15 cellular contexts compared by ENCODE assay signal in genomic region chr2:39335930-39336329, GRCh38.
DNase-seq lines count a peak whose midpoint lies in the region; ATAC-seq, FAIRE-seq and TF ChIP-seq lines count a peak whose summit lies in the region.
"Had no signal": no experiment of that assay in that cellular context is flagged by ENCODE, and none has a peak within 500 bp of the region (broad histone marks: within the 10 kb centered on the region; RNA-seq: fewer than 3 reads in every experiment).

No MANE protein-coding gene starts in this region.

- no peaks in the 10 kb centered on the region for H3K9me1 ChIP-seq in K562 (ENCODE audit: control insufficient read depth, insufficient read depth, low read length)

- H3K9me3 ChIP-seq in HepG2 (ENCODE audit: low read length) = no peaks in the 10 kb centered on the region
- no peaks in the 10 kb centered on the region for H3K9me3 ChIP-seq in right lobe of liver
- H3K9me3 ChIP-seq in K562 (replicated peaks; ENCODE audit: control insufficient read depth, insufficient read depth, low read depth, low read length) = no peaks in the 10 kb centered on the region
- H3K9me3 ChIP-seq: Caco-2 had no signal

- H4K20me1 ChIP-seq in HepG2 (ENCODE audit: insufficient read depth, low read length) = 0 out of 2 replicates have a peak, but pooled peaks cover 3% of the 10 kb centered on the region
- no peaks in the 10 kb centered on the region for H4K20me1 ChIP-seq in K562 (replicated peaks; ENCODE audit: control insufficient read depth, insufficient read depth, low read length)

- TF ChIP-seq POLR2A in HepG2 (IDR thresholded peaks at IDR 0.05; ENCODE audit: insufficient read depth in 1 of 2, low read depth in 2 of 2, low read length in 2 of 2) = no peak
- no peak for TF ChIP-seq POLR2A in right lobe of liver (IDR thresholded peaks at IDR 0.05)
- no peak for TF ChIP-seq POLR2A in K562 (conservative IDR thresholded peaks at IDR 0.05)

- H3K79me2 ChIP-seq in HepG2 (ENCODE audit: insufficient read depth, low read length) = peaks cover 8% of the 10 kb centered on the region
- H3K79me2 ChIP-seq in K562 (ENCODE audit: control insufficient read depth, insufficient read depth, low read length) = peaks cover 8% of the 10 kb centered on the region; the same call in 2 of the 3 replicates

- BruUV-seq in HepG2 (replicated peaks; lab: Mats Ljungman, UMichigan) (no TSS peak), K562 (replicated peaks; lab: Mats Ljungman, UMichigan) (no TSS peak)

- H3K4me3 ChIP-seq in HepG2 (replicated peaks in 1 of 3; ENCODE audit: insufficient read depth in 1 of 3, low read depth in 2 of 3, low read length in 3 of 3) = no peak overlapping the region
- no peak overlapping the region for H3K4me3 ChIP-seq in right lobe of liver
- H3K4me3 ChIP-seq in K562 = no peak overlapping the region
- H3K4me3 ChIP-seq: GM12878, GM23338 had no signal

- H3K36me3 ChIP-seq in HepG2 (replicated peaks in 1 of 2; ENCODE audit: control insufficient read depth in 1 of 2, insufficient read depth in 2 of 2, low read length in 2 of 2) (peaks cover 22 to 59% of the 10 kb centered on the region in 2 experiments), right lobe of liver (no peaks in the 10 kb centered on the region), K562 (ENCODE audit: control insufficient read depth, insufficient read depth, low read length) (peaks cover 18% of the 10 kb centered on the region)

- H3K27ac ChIP-seq in HepG2 (ENCODE audit: extremely low read length, insufficient read depth, low read length) (no peak overlapping the region), right lobe of liver (no peak overlapping the region), K562 (ENCODE audit: extremely low read depth, low read depth, low read length) (no peak overlapping the region)
- H3K27ac ChIP-seq: 22Rv1 had no signal

- POLR2A ChIA-PET in HepG2 (lab: Yijun Ruan, JAX) = no interaction called here
- POLR2A ChIA-PET in K562 (lab: Yijun Ruan, JAX) = no interaction called here

- H3K4me1 ChIP-seq in HepG2 (ENCODE audit: insufficient read depth, low read length) (no peaks in the 10 kb centered on the region), right lobe of liver (no peaks in the 10 kb centered on the region), K562 (replicated peaks in 1 of 2; ENCODE audit: control insufficient read depth in 2 of 2, insufficient read depth in 2 of 2, low read length in 2 of 2) (peaks cover 7 to 10% of the 10 kb centered on the region in 2 experiments; a peak in 2 of 5 replicates)
- H3K4me1 ChIP-seq: Caco-2 had no signal

- peak; percentile 9 for DNase-seq in DMS53 (lab: John Stamatoyannopoulos, UW)
- no peak for DNase-seq in DMS53 treated with DMSO at 0.1 percent for 48 hours (lab: John Stamatoyannopoulos, UW; ENCODE audit: unreplicated experiment)
- DNase-seq in HepG2 (ENCODE audit: low spot score) = no peak
- DNase-seq in right lobe of liver = no peak
- DNase-seq in K562 (ENCODE audit: extremely low read depth in 1 of 4, low spot score in 3 of 4) = no peak
- DNase-seq in NCI-H2171 (lab: John Stamatoyannopoulos, UW) = no peak
- DNase-seq: Caco-2; CD8-positive, alpha-beta T cell; DMS79; H7 had no signal

- CTCF ChIA-PET in HepG2 (lab: Yijun Ruan, JAX; ENCODE audit: low intra/inter-chr PET ratio, low total read pairs) (no interaction called here), K562 (lab: Yijun Ruan, JAX; ENCODE audit: low intra/inter-chr PET ratio) (no interaction called here)

- intact Hi-C loops in HepG2 (cut with micrococcal nuclease; ENCODE audit: unreplicated experiment) (no loop called here), right lobe of liver (cut with DNase I) (no loop called here), K562 (cut with micrococcal nuclease) (loop anchor here (5.0 kb wide), 1 partner anchor 101 kb away; the partner anchor contains the start of gene MAP4K3)

- FAIRE-seq in HepG2 (lab: Jason Lieb, UNC) = no peak
- FAIRE-seq in K562 (lab: Jason Lieb, UNC) = no peak
- FAIRE-seq: GM12878 had no signal

- H3K27me3 ChIP-seq in HepG2 (ENCODE audit: control insufficient read depth in 1 of 2, insufficient read depth in 2 of 2, low read length in 2 of 2) = no peaks in the 10 kb centered on the region
- no peaks in the 10 kb centered on the region for H3K27me3 ChIP-seq in right lobe of liver
- H3K27me3 ChIP-seq in K562 (ENCODE audit: control insufficient read depth in 2 of 2, insufficient read depth in 2 of 2, low read length in 2 of 2) = no peaks in the 10 kb centered on the region

- TF ChIP-seq RAD21 in HepG2 (CRISPR knock-in tag; IDR thresholded peaks at IDR 0.05) = no peak
- no peak for TF ChIP-seq RAD21 in K562 (CRISPR knock-in tag; conservative IDR thresholded peaks at IDR 0.05 in 1 of 2, IDR thresholded peaks at IDR 0.05 in 1 of 2)

- in situ Hi-C loops in HepG2 (cut with HindIII; ENCODE audit: extremely low pct_ligation_motif_present, low pct_unique_long_range_greater_than_20kb) (no loop called here), K562 (cut with MboI) (no loop called here)

- TF ChIP-seq CTCF in HepG2 (CRISPR knock-in tag; IDR thresholded peaks at IDR 0.05) (no peak), right lobe of liver (IDR thresholded peaks at IDR 0.05) (no peak), K562 (IDR thresholded peaks at IDR 0.05 in 2 of 3, conservative IDR thresholded peaks at IDR 0.05 in 1 of 3; ENCODE audit: insufficient read depth in 2 of 3, low read depth in 1 of 3, low read length in 3 of 3) (no peak)

- H3K4me2 ChIP-seq in HepG2 (ENCODE audit: low read depth, low read length) (no peak overlapping the region), K562 (ENCODE audit: insufficient read depth, low read length) (no peak overlapping the region)
- H3K4me2 ChIP-seq: GM23338 had no signal

- WGBS in HepG2 (ENCODE audit: low lambda C conversion rate) = 96% methylated on average over 3 of the region's 3 CpGs
- 100% methylated on average over 2 of the region's 3 CpGs for WGBS in right lobe of liver (ENCODE audit: insufficient coverage, low coverage, low lambda C conversion rate, missing lambda C conversion rate)
- WGBS in K562 (ENCODE audit: insufficient coverage, low coverage, missing lambda C conversion rate) = 92% methylated on average over 2 of the region's 3 CpGs

- TF ChIP-seq EP300 in HepG2 (IDR thresholded peaks at IDR 0.05; ENCODE audit: low read depth in 2 of 2, low read length in 2 of 2) = no peak
- no peak for TF ChIP-seq EP300 in HepG2 (CRISPR knock-in tag; IDR thresholded peaks at IDR 0.05; ENCODE audit: borderline replicate concordance)
- no peak for TF ChIP-seq EP300 in K562 (IDR thresholded peaks at IDR 0.05; ENCODE audit: low read length)

- H3K9ac ChIP-seq in HepG2 (ENCODE audit: insufficient read depth, low read depth, low read length) (no peak overlapping the region), K562 (ENCODE audit: insufficient read depth in 1 of 2, low read depth in 2 of 2, low read length in 2 of 2) (no peak overlapping the region)

- ATAC-seq in HepG2 (no peak), right lobe of liver (no peak), K562 (no peak), HG02938 (IDR thresholded peaks at IDR 0.05; ENCODE audit: unreplicated experiment) (no peak), GM19397 (IDR thresholded peaks at IDR 0.05; ENCODE audit: unreplicated experiment) (no peak)
- ATAC-seq: CD8-positive, alpha-beta T cell; GM12878; GM23338 had no signal

- H2AFZ ChIP-seq in HepG2 (ENCODE audit: low read length) = no peak overlapping the region
- no peak overlapping the region for H2AFZ ChIP-seq in K562 (ENCODE audit: low read depth, low read length)
- H2AFZ ChIP-seq: GM23338 had no signal

TF ChIP-seq in HepG2, 621 proteins besides CTCF, POLR2A, EP300 and RAD21:
- TF ChIP-seq MTF1 (CRISPR knock-in tag; IDR thresholded peaks at IDR 0.05) (no peak), ZNF512 (CRISPR knock-in tag; IDR thresholded peaks at IDR 0.05) (peak; percentile 68; the same call in 1 of the 2 replicates)

TF ChIP-seq in K562, 482 proteins besides CTCF, POLR2A, EP300 and RAD21:
- TF ChIP-seq SAFB2 (IDR thresholded peaks at IDR 0.05; ENCODE audit: borderline replicate concordance, low read depth, low read length, severe bottlenecking) (no peak), ZNF512 (tag; IDR thresholded peaks at IDR 0.05) (peak; percentile 56), MAZ (CRISPR knock-in tag; conservative IDR thresholded peaks at IDR 0.05 in 1 of 2, IDR thresholded peaks at IDR 0.05 in 1 of 2) (no peak)
